Comparison of ENCODE assay signal across 1 cellular context in genomic region chr2:202238234-202239197, GRCh38.
A peak's percentile ranks its signal among the peaks of the same experiment; 100 is the strongest.
TF ChIP-seq lines count a peak whose summit lies in the region.

Gene SUMO1 (minus strand): TSS chr2:202238597. CDS start chr2:202238451, 146 bp downstream.

TF ChIP-seq in HepG2, 621 proteins besides CTCF, POLR2A, EP300 and RAD21 (continued from another document and continues in another):
- TF ChIP-seq ZNF318 (CRISPR knock-in tag; IDR thresholded peaks at IDR 0.05) = peak; percentile 76; the same call in 1 of the 2 replicates
- TF ChIP-seq AFF4 (CRISPR knock-in tag; IDR thresholded peaks at IDR 0.05) = no peak
- TF ChIP-seq POGZ (CRISPR knock-in tag; IDR thresholded peaks at IDR 0.05) = peak; percentile 87
- TF ChIP-seq ZNF274 (CRISPR knock-in tag; IDR thresholded peaks at IDR 0.05) = peak; percentile 67
- no peak for TF ChIP-seq RNF2 (conservative IDR thresholded peaks at IDR 0.05; ENCODE audit: low read depth)
- TF ChIP-seq ZNF431 (CRISPR knock-in tag; IDR thresholded peaks at IDR 0.05; ENCODE audit: borderline replicate concordance, low read depth) = peak; percentile 80; the same call in 1 of the 2 replicates
- TF ChIP-seq GLMP (CRISPR knock-in tag; IDR thresholded peaks at IDR 0.05; ENCODE audit: borderline replicate concordance) = no peak
- no peak for TF ChIP-seq ZBED4 (CRISPR knock-in tag; IDR thresholded peaks at IDR 0.05; ENCODE audit: borderline replicate concordance)
- TF ChIP-seq NR3C1 (CRISPR knock-in tag; IDR thresholded peaks at IDR 0.05) = no peak
- no peak for TF ChIP-seq ZNF205 (CRISPR knock-in tag; IDR thresholded peaks at IDR 0.05)
- peak; percentile 24; the same call in 1 of the 2 replicates for TF ChIP-seq NFYC (CRISPR knock-in tag; IDR thresholded peaks at IDR 0.05)
- peak; percentile 59; the same call in 1 of the 2 replicates for TF ChIP-seq TSC22D2 (CRISPR knock-in tag; IDR thresholded peaks at IDR 0.05; ENCODE audit: borderline replicate concordance)
- TF ChIP-seq ZNF335 (CRISPR knock-in tag; IDR thresholded peaks at IDR 0.05) = no peak
- peak in 1 of 2 experiments; percentile 95; a peak in 2 of 4 replicates for TF ChIP-seq ATF4 (CRISPR knock-in tag; IDR thresholded peaks at IDR 0.05)
- TF ChIP-seq MTF2 (CRISPR knock-in tag; IDR thresholded peaks at IDR 0.05; ENCODE audit: borderline replicate concordance) = peak; percentile 73; the same call in 1 of the 2 replicates
- TF ChIP-seq ZNF12 (CRISPR knock-in tag; IDR thresholded peaks at IDR 0.05) = peak; percentile 46; the same call in 1 of the 2 replicates
- TF ChIP-seq NCOA1 (CRISPR knock-in tag; IDR thresholded peaks at IDR 0.05) = no peak
- no peak for TF ChIP-seq ZNF343 (CRISPR knock-in tag; IDR thresholded peaks at IDR 0.05)
- TF ChIP-seq XBP1 (CRISPR knock-in tag; IDR thresholded peaks at IDR 0.05) = no peak
- TF ChIP-seq PRDM15 (CRISPR knock-in tag; IDR thresholded peaks at IDR 0.05) = no peak; the same call in 1 of the 2 replicates
- TF ChIP-seq TRAFD1 (CRISPR knock-in tag; IDR thresholded peaks at IDR 0.05; ENCODE audit: borderline replicate concordance) = no peak
- TF ChIP-seq ASH2L (IDR thresholded peaks at IDR 0.05; ENCODE audit: insufficient read length, low read depth, low read length) = peak; percentile 97
- peak; percentile 43; the same call in 1 of the 2 replicates for TF ChIP-seq ZSCAN21 (CRISPR knock-in tag; IDR thresholded peaks at IDR 0.05; ENCODE audit: borderline replicate concordance)
- TF ChIP-seq ZNF530 (CRISPR knock-in tag; IDR thresholded peaks at IDR 0.05; ENCODE audit: low read depth) = no peak
- TF ChIP-seq ZSCAN25 (CRISPR knock-in tag; IDR thresholded peaks at IDR 0.05) = peak; percentile 84
- TF ChIP-seq ZSCAN22 (CRISPR knock-in tag; IDR thresholded peaks at IDR 0.05) = no peak
- no peak for TF ChIP-seq TCF7L2 (IDR thresholded peaks at IDR 0.05; ENCODE audit: low read depth, low read length)
- TF ChIP-seq HMGA1 (CRISPR knock-in tag; conservative IDR thresholded peaks at IDR 0.05) = no peak
- no peak for TF ChIP-seq ZFP82 (CRISPR knock-in tag; IDR thresholded peaks at IDR 0.05; ENCODE audit: borderline replicate concordance)
- no peak for TF ChIP-seq KAT2B (IDR thresholded peaks at IDR 0.05; ENCODE audit: borderline replicate concordance, low read depth, low read length)
- TF ChIP-seq NCOA2 (CRISPR knock-in tag; IDR thresholded peaks at IDR 0.05) = peak; percentile 54
- TF ChIP-seq HDAC2 (CRISPR knock-in tag; IDR thresholded peaks at IDR 0.05) = peak; percentile 67
- TF ChIP-seq PHF8 (CRISPR knock-in tag; IDR thresholded peaks at IDR 0.05) = peak; percentile 97
- TF ChIP-seq ZNF446 (CRISPR knock-in tag; IDR thresholded peaks at IDR 0.05) = no peak
- TF ChIP-seq HOXA3 (CRISPR knock-in tag; IDR thresholded peaks at IDR 0.05) = peak; percentile 97
- TF ChIP-seq MED13 (CRISPR knock-in tag; IDR thresholded peaks at IDR 0.05) = peak; percentile 52; the same call in 1 of the 2 replicates
- TF ChIP-seq ZSCAN29 (CRISPR knock-in tag; conservative IDR thresholded peaks at IDR 0.05) = no peak
